19 cellular contexts compared by ENCODE assay signal in genomic region chr13:73850104-73850898, GRCh38.
"Had no signal": no experiment of that assay in that cellular context is flagged by ENCODE, and none has a peak within 500 bp of the region (broad histone marks: within the 10 kb centered on the region; RNA-seq: fewer than 3 reads in every experiment).

No MANE protein-coding gene starts in this region.

- H3K27ac ChIP-seq: epithelial cell of prostate, right atrium auricular region, suprapubic skin, upper lobe of left lung had no signal

- H3K4me1 ChIP-seq: right atrium auricular region, suprapubic skin, upper lobe of left lung had no signal

- H3K9me3 ChIP-seq: right atrium auricular region, suprapubic skin, upper lobe of left lung had no signal

- H3K36me3 ChIP-seq: right atrium auricular region, upper lobe of left lung had no signal

- DNase-seq: activated CD4-positive, alpha-beta T cell treated with anti-CD3 and anti-CD28 coated beads, Interleukin-2, amount 10 ng/mL, durations not matched to agents 7 days and 5 days; activated CD8-positive, alpha-beta memory T cell treated with anti-CD3 and anti-CD28 coated beads for 24 hours; activated gamma-delta T cell treated with Interleukin-2 at 50 U/mL for 16 hours; activated naive CD8-positive, alpha-beta T cell treated with anti-CD3 and anti-CD28 coated beads, Interleukin-2, amount 10 ng/mL, durations not matched to agents 7 days and 5 days; dermis blood vessel endothelial cell; effector memory CD8-positive, alpha-beta T cell; head of caudate nucleus; mesendoderm; natural killer cell; stimulated activated CD4-positive, alpha-beta T cell treated with anti-CD3 and anti-CD28 coated beads, Interleukin-4, amount 100 ng/mL, for 4 hours; stimulated activated CD8-positive, alpha-beta memory T cell treated with anti-CD3 and anti-CD28 coated beads, Interleukin-4, amount 100 ng/mL, for 48 hours; upper lobe of left lung had no signal

- ATAC-seq: effector memory CD8-positive, alpha-beta T cell; natural killer cell had no signal

- H3K4me3 ChIP-seq: right atrium auricular region, suprapubic skin, upper lobe of left lung had no signal

- H3K27me3 ChIP-seq: right atrium auricular region, suprapubic skin, upper lobe of left lung had no signal

- FAIRE-seq: astrocyte, bronchial epithelial cell, frontal cortex, TTC549 had no signal
